Comparison of ENCODE assay signal across 1 cellular context in the genomic region with DNA sequence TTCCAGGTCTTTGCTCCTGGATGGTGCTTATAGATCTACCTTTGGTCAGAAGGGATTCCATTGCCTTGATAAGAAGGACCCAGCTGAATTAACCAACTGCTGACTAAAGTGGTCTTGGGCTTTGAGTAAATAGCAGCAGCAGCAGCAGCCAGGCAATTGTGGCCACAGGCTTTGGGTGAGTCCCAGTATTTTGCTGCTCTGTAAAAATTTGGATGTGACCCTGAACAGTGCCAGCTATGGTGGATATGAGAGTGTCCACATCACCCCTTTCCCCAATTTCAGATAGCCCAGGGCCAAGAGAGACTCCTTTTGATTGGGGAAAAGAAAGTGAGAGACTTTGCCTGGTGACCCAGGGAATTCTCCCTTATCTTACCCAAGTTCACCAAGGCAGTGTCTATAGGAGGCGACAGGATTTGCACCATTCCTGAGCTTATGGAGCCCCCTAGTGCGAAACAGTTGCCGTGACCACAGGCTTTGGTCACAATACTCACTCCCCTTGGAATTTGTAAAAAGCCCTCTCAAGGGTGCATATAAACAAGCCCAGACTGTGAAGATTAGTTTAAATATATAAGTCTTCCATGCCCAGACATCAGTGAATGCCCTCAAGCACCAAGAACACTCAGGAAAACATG.
TF ChIP-seq lines count a peak whose summit lies in the region.

No MANE protein-coding gene starts in this region.

TF ChIP-seq in GM23338, 12 proteins besides CTCF, POLR2A, EP300 and RAD21 (continued from another document):
- TF ChIP-seq, protein P1, sequence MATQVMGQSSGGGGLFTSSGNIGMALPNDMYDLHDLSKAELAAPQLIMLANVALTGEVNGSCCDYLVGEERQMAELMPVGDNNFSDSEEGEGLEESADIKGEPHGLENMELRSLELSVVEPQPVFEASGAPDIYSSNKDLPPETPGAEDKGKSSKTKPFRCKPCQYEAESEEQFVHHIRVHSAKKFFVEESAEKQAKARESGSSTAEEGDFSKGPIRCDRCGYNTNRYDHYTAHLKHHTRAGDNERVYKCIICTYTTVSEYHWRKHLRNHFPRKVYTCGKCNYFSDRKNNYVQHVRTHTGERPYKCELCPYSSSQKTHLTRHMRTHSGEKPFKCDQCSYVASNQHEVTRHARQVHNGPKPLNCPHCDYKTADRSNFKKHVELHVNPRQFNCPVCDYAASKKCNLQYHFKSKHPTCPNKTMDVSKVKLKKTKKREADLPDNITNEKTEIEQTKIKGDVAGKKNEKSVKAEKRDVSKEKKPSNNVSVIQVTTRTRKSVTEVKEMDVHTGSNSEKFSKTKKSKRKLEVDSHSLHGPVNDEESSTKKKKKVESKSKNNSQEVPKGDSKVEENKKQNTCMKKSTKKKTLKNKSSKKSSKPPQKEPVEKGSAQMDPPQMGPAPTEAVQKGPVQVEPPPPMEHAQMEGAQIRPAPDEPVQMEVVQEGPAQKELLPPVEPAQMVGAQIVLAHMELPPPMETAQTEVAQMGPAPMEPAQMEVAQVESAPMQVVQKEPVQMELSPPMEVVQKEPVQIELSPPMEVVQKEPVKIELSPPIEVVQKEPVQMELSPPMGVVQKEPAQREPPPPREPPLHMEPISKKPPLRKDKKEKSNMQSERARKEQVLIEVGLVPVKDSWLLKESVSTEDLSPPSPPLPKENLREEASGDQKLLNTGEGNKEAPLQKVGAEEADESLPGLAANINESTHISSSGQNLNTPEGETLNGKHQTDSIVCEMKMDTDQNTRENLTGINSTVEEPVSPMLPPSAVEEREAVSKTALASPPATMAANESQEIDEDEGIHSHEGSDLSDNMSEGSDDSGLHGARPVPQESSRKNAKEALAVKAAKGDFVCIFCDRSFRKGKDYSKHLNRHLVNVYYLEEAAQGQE (IDR thresholded peaks at IDR 0.05; ENCODE audit: unreplicated experiment), result no peak
- no peak for TF ChIP-seq ZNF114 (CRISPR knock-in tag; IDR thresholded peaks at IDR 0.05)
- no peak for TF ChIP-seq CREB1 (CRISPR knock-in tag; IDR thresholded peaks at IDR 0.05; ENCODE audit: low read depth)
- no peak for TF ChIP-seq JUNB (IDR thresholded peaks at IDR 0.05; ENCODE audit: unreplicated experiment)
- no peak for TF ChIP-seq EZH2phosphoT487 (IDR thresholded peaks at IDR 0.05; ENCODE audit: unreplicated experiment)
- no peak for TF ChIP-seq POLR2AphosphoS5 (IDR thresholded peaks at IDR 0.05; ENCODE audit: low read depth)
